Comparison of ENCODE assay signal across 16 cellular contexts in genomic region chr11:64724863-64725535, GRCh38. TPM values are rescaled to one million over a fixed set of nuclear protein-coding genes. Genes with fewer than 3 reads are reported as not detected.
A peak's percentile ranks its signal among the peaks of the same experiment; 100 is the strongest.
DNase-seq lines count a peak whose midpoint lies in the region; ATAC-seq, FAIRE-seq and TF ChIP-seq lines count a peak whose summit lies in the region.
"Had no signal": no experiment of that assay in that cellular context is flagged by ENCODE, and none has a peak within 500 bp of the region (broad histone marks: within the 10 kb centered on the region; RNA-seq: fewer than 3 reads in every experiment).

No MANE protein-coding gene starts in this region.

- no peak overlapping the region for H3K27ac Mint-ChIP-seq in type B pancreatic cell
- H3K27ac Mint-ChIP-seq: activated CD4-positive, alpha-beta memory T cell treated with anti-CD3 and anti-CD28 coated beads, Interleukin-2, amount 10 ng/mL, durations not matched to agents 7 days and 5 days had no signal

- TF ChIP-seq CTCF in K562 (IDR thresholded peaks at IDR 0.05 in 2 of 3, conservative IDR thresholded peaks at IDR 0.05 in 1 of 3; ENCODE audit: insufficient read depth in 2 of 3, low read depth in 1 of 3, low read length in 3 of 3) (no peak), liver (IDR thresholded peaks at IDR 0.05; ENCODE audit: low read depth, low read length, missing input control) (no peak), type B pancreatic cell (conservative IDR thresholded peaks at IDR 0.05) (no peak)

- H3K27ac ChIP-seq in K562 (ENCODE audit: extremely low read depth, low read depth, low read length) (no peak overlapping the region), liver (ENCODE audit: low read depth in 1 of 2, low read length in 2 of 2) (no peak overlapping the region), SJCRH30 (no peak overlapping the region)
- H3K27ac ChIP-seq: lower lobe of right lung had no signal

- peak overlapping the region; percentile 43 for H3K4me3 Mint-ChIP-seq in type B pancreatic cell
- H3K4me3 Mint-ChIP-seq: activated CD4-positive, alpha-beta memory T cell treated with anti-CD3 and anti-CD28 coated beads, Interleukin-2, amount 10 ng/mL, durations not matched to agents 7 days and 5 days had no signal

- H3K9me3 ChIP-seq in K562 (replicated peaks; ENCODE audit: control insufficient read depth, insufficient read depth, low read depth, low read length) (no peaks in the 10 kb centered on the region), liver (ENCODE audit: control insufficient read depth in 4 of 4, low read length in 3 of 4) (no peaks in the 10 kb centered on the region), SJCRH30 (replicated peaks) (no peaks in the 10 kb centered on the region)
- H3K9me3 ChIP-seq: lower lobe of right lung had no signal

- H3K4me2 ChIP-seq in K562 (ENCODE audit: insufficient read depth, low read length): no peak overlapping the region
- H3K4me2 ChIP-seq: smooth muscle cell had no signal

- BruUV-seq in K562 (replicated peaks; lab: Mats Ljungman, UMichigan): no TSS peak

- no peak for FAIRE-seq in K562 (lab: Jason Lieb, UNC)

- TF ChIP-seq RAD21 in K562 (CRISPR knock-in tag; conservative IDR thresholded peaks at IDR 0.05 in 1 of 2, IDR thresholded peaks at IDR 0.05 in 1 of 2) (no peak), liver (IDR thresholded peaks at IDR 0.05) (no peak)

- intact Hi-C loops in K562 (cut with micrococcal nuclease) (loop anchor here (10.0 kb wide), 1 partner anchor 70 kb away; no protein-coding TSS in a partner anchor), Right ventricle myocardium inferior (cut with DNase I) (loop anchor here (10.0 kb wide), 1 partner anchor 280 kb away; no protein-coding TSS in a partner anchor)

- H2AFZ ChIP-seq in K562 (ENCODE audit: low read depth, low read length): no peak overlapping the region

- ATAC-seq in K562 (no peak), Right ventricle myocardium inferior (no peak), GM18861 (IDR thresholded peaks at IDR 0.05; ENCODE audit: unreplicated experiment) (no peak)
- ATAC-seq: lower lobe of right lung had no signal

- H4K20me1 ChIP-seq in K562 (replicated peaks; ENCODE audit: control insufficient read depth, insufficient read depth, low read length): peaks cover 2% of the 10 kb centered on the region; the same call in 1 of the 2 replicates

- H3K4me3 ChIP-seq in K562 (no peak overlapping the region), liver (ENCODE audit: low read depth in 1 of 3, low read length in 3 of 3) (no peak overlapping the region), SJCRH30 (no peak overlapping the region)
- H3K4me3 ChIP-seq: lower lobe of right lung, smooth muscle cell had no signal

- CTCF ChIA-PET in K562 (lab: Yijun Ruan, JAX; ENCODE audit: low intra/inter-chr PET ratio): interaction anchor here (0.6 kb wide), 1 partner anchor 312 kb away, joined by 3 read pairs; no protein-coding TSS in a partner anchor

- peak; percentile 60 for DNase-seq in activated effector memory CD4-positive, alpha-beta T cell treated with anti-CD3 and anti-CD28 coated beads, Interleukin-2, amount 50 U/mL, for 16 hours
- DNase-seq in activated effector memory CD4-positive, alpha-beta T cell treated with Interleukin-2 at 50 U/mL for 16 hours: no peak
- DNase-seq in K562 (ENCODE audit: extremely low read depth in 1 of 4, low spot score in 3 of 4) (no peak), type B pancreatic cell (ENCODE audit: extremely low spot score, unreplicated experiment) (no peak), SJCRH30 (no peak), Right ventricle myocardium inferior (ENCODE audit: missing footprints) (no peak)
- DNase-seq: activated CD4-positive, alpha-beta memory T cell treated with anti-CD3 and anti-CD28 coated beads, Interleukin-2, amount 10 ng/mL, durations not matched to agents 7 days and 5 days; COR-L47; GDM1; lower lobe of right lung; NCI-H1105; NK-92 treated with Interleukin-12 subunit alpha and Interleukin-12 subunit beta, amount 100 ng/mL, for 24 hours; SIG-M5 had no signal

- no peaks in the 10 kb centered on the region for H3K79me2 ChIP-seq in K562 (ENCODE audit: control insufficient read depth, insufficient read depth, low read length)

- H3K27me3 ChIP-seq in K562 (ENCODE audit: control insufficient read depth in 2 of 2, insufficient read depth in 2 of 2, low read length in 2 of 2) (peaks cover 0 to 14% of the 10 kb centered on the region in 2 experiments; a peak in 3 of 5 replicates), liver (ENCODE audit: control insufficient read depth in 4 of 4, insufficient read depth in 4 of 4, low read length in 3 of 4) (peaks cover 0 to 2% (median under 1%) of the 10 kb centered on the region in 4 donors), SJCRH30 (no peaks in the 10 kb centered on the region)

- H3K9ac ChIP-seq in K562 (ENCODE audit: insufficient read depth in 1 of 2, low read depth in 2 of 2, low read length in 2 of 2): no peak overlapping the region
- no peak overlapping the region for H3K9ac ChIP-seq in liver (ENCODE audit: low read depth in 1 of 2, low read length in 2 of 2)

- H3K36me3 Mint-ChIP-seq in type B pancreatic cell: no peaks in the 10 kb centered on the region

- POLR2A ChIA-PET in K562 (lab: Yijun Ruan, JAX): interaction anchor here (0.5 to 0.6 kb wide), 3 partner anchors 13 to 182 kb away, joined by 3 to 4 read pairs (median 3); no protein-coding TSS in a partner anchor

- no peaks in the 10 kb centered on the region for H3K9me1 ChIP-seq in K562 (ENCODE audit: control insufficient read depth, insufficient read depth, low read length)

- in situ Hi-C loops in K562 (cut with MboI): no loop called here

- no peaks in the 10 kb centered on the region for H3K9me3 Mint-ChIP-seq in type B pancreatic cell
- H3K9me3 Mint-ChIP-seq: activated CD4-positive, alpha-beta memory T cell treated with anti-CD3 and anti-CD28 coated beads, Interleukin-2, amount 10 ng/mL, durations not matched to agents 7 days and 5 days had no signal

- no peak for TF ChIP-seq EP300 in K562 (IDR thresholded peaks at IDR 0.05; ENCODE audit: low read length)

- peaks cover 58% of the 10 kb centered on the region for H3K27me3 Mint-ChIP-seq in type B pancreatic cell

- peaks cover 0 to 26% of the 10 kb centered on the region in 2 experiments; a peak in 4 of 5 replicates for H3K4me1 ChIP-seq in K562 (replicated peaks in 1 of 2; ENCODE audit: control insufficient read depth in 2 of 2, insufficient read depth in 2 of 2, low read length in 2 of 2)
- H3K4me1 ChIP-seq in liver (ENCODE audit: control insufficient read depth in 4 of 4, insufficient read depth in 4 of 4, low read length in 3 of 4): peaks cover 14 to 43% (median 41%) of the 10 kb centered on the region in 4 donors
- H3K4me1 ChIP-seq in SJCRH30: no peaks in the 10 kb centered on the region

- TF ChIP-seq POLR2A in K562 (conservative IDR thresholded peaks at IDR 0.05): no peak

- WGBS in K562 (ENCODE audit: insufficient coverage, low coverage, missing lambda C conversion rate): 14% methylated on average over 7 of the region's 7 CpGs
- 41% methylated on average over 7 of the region's 7 CpGs for WGBS in liver

- H3K4me1 Mint-ChIP-seq in type B pancreatic cell (ENCODE audit: unreplicated experiment): peaks cover 18% of the 10 kb centered on the region

- H3K36me3 ChIP-seq in K562 (ENCODE audit: control insufficient read depth, insufficient read depth, low read length): no peaks in the 10 kb centered on the region
- H3K36me3 ChIP-seq in liver (ENCODE audit: control insufficient read depth in 4 of 4, insufficient read depth in 3 of 4, low read depth in 1 of 4, low read length in 3 of 4): no peaks in the 10 kb centered on the region
- no peaks in the 10 kb centered on the region for H3K36me3 ChIP-seq in SJCRH30

RNA-seq across cellular contexts. Expression of gene NRXN2, which starts 2.0 kb away (rescaled TPM):
- total RNA-seq in K562 (2011; cell fraction: chromatin; rRNA removed; ENCODE audit: low replicate concordance): 0.81 and 1.7 TPM in 2 replicates
- total RNA-seq in K562 (2011; cell fraction: nucleolus; rRNA removed): 2.2 and 2.4 TPM in 2 replicates
- total RNA-seq in K562 (2011; cell fraction: nucleoplasm; rRNA removed): 1.5 and 2.8 TPM in 2 replicates
- total RNA-seq in K562 (2014; rRNA removed) (0.45 and 0.53 TPM in 2 replicates), K562 (2014; rRNA removed; fragmentation: Illumina TruSeq; extraction: Trizol) (not detected in 2 replicates), K562 (2015; rRNA removed; fragmentation: Illumina TruSeq; extraction: Trizol) (0.11 TPM in 1 of 2 replicates, not detected in the other), K562 (2021) (0.47 and 0.69 TPM in 2 replicates), liver (under 1 TPM; 0.17 to 0.79 TPM), type B pancreatic cell (ENCODE audit: low replicate concordance) (12.7 and 22.1 TPM in 2 replicates), Right ventricle myocardium inferior (1.9 TPM)
- polyA plus RNA-seq in K562 (2011; rRNA removed) (0.15 and 0.18 TPM in 2 replicates), K562 (2014; fragmentation: Illumina TruSeq; extraction: Trizol) (0.07 and 0.08 TPM in 2 replicates), K562 (2014; fragmentation: Nextera tagmentation; extraction: Ambion mirVana) (not detected), K562 (2014; rRNA removed) (0.12 TPM in 1 of 2 replicates, not detected in the other), liver (1 to 10 TPM; 2.1 to 2.8 TPM)
- polyA plus RNA-seq in K562 (2011; cell fraction: cytosol; rRNA removed): 0.09 and 1.3 TPM in 2 replicates
- polyA plus RNA-seq in K562 (2011; cell fraction: nucleus; rRNA removed): 0.70 and 0.88 TPM in 2 replicates
- 0.33 and 0.36 TPM in 2 replicates for polyA plus RNA-seq in K562 (2012)
- 0.09 and 0.53 TPM in 2 replicates for polyA minus RNA-seq in K562 (2011; rRNA and poly(A)+ RNA removed)
- 3.1 TPM in 1 of 2 replicates, not detected in the other for polyA minus RNA-seq in K562 (2011; cell fraction: cytosol; rRNA and poly(A)+ RNA removed)
- 1.3 and 1.7 TPM in 2 replicates for polyA minus RNA-seq in K562 (2011; cell fraction: nucleus; rRNA and poly(A)+ RNA removed)
- 0.08 and 0.51 TPM in 2 replicates for total RNA-seq in SJCRH30 (2014; rRNA removed; shearing (Covaris generic))

RNA-seq across cellular contexts. Expression of gene RASGRP2, which starts 18.9 kb away (rescaled TPM):
- total RNA-seq in K562 (2011; cell fraction: chromatin; rRNA removed; ENCODE audit: low replicate concordance): 26.8 and 84.8 TPM in 2 replicates
- total RNA-seq in K562 (2011; cell fraction: nucleolus; rRNA removed): 33.2 and 45.9 TPM in 2 replicates
- total RNA-seq in K562 (2011; cell fraction: nucleoplasm; rRNA removed): 30.1 and 31.5 TPM in 2 replicates
- total RNA-seq in K562 (2014; rRNA removed): 10.8 and 12.3 TPM in 2 replicates
- total RNA-seq in K562 (2014; rRNA removed; fragmentation: Illumina TruSeq; extraction: Trizol): 4.2 and 5.3 TPM in 2 replicates
- 4.1 and 5.0 TPM in 2 replicates for total RNA-seq in K562 (2015; rRNA removed; fragmentation: Illumina TruSeq; extraction: Trizol)
- total RNA-seq in K562 (2021): 14.6 and 15.8 TPM in 2 replicates
- polyA plus RNA-seq in K562 (2011; rRNA removed): 15.7 and 16.6 TPM in 2 replicates
- polyA plus RNA-seq in K562 (2011; cell fraction: cytosol; rRNA removed): 13.8 and 38.4 TPM in 2 replicates
- 53.6 and 109 TPM in 2 replicates for polyA plus RNA-seq in K562 (2011; cell fraction: nucleus; rRNA removed)
- 19.5 and 23.1 TPM in 2 replicates for polyA plus RNA-seq in K562 (2012)
- polyA plus RNA-seq in K562 (2014; fragmentation: Illumina TruSeq; extraction: Trizol): 5.5 and 6.3 TPM in 2 replicates
- polyA plus RNA-seq in K562 (2014; fragmentation: Nextera tagmentation; extraction: Ambion mirVana): 1 to 10 TPM in 1 of 2 experiments, under 1 TPM in 1; 0.87 to 1.1 TPM
- 15.8 and 22.7 TPM in 2 replicates for polyA plus RNA-seq in K562 (2014; rRNA removed)
- polyA minus RNA-seq in K562 (2011; rRNA and poly(A)+ RNA removed): 3.7 and 10.1 TPM in 2 replicates
- 12.1 and 13.2 TPM in 2 replicates for polyA minus RNA-seq in K562 (2011; cell fraction: cytosol; rRNA and poly(A)+ RNA removed)
- polyA minus RNA-seq in K562 (2011; cell fraction: nucleus; rRNA and poly(A)+ RNA removed): 16.0 and 20.5 TPM in 2 replicates
- total RNA-seq in liver: 10 to 100 TPM; 12.1 to 14.9 TPM
- polyA plus RNA-seq in liver: 1 to 10 TPM; 2.7 to 5.2 TPM
- total RNA-seq in type B pancreatic cell (ENCODE audit: low replicate concordance): 3.0 and 11.7 TPM in 2 replicates
- total RNA-seq in SJCRH30 (2014; rRNA removed; shearing (Covaris generic)): 0.42 and 0.46 TPM in 2 replicates
- total RNA-seq in Right ventricle myocardium inferior: 46.8 TPM

RNA-seq across cellular contexts. Expression of gene PYGM, which starts 34.8 kb away (rescaled TPM):
- total RNA-seq in K562 (2011; cell fraction: chromatin; rRNA removed; ENCODE audit: low replicate concordance): 3.2 and 8.8 TPM in 2 replicates
- total RNA-seq in K562 (2011; cell fraction: nucleolus; rRNA removed): 2.1 and 2.3 TPM in 2 replicates
- 2.2 and 2.8 TPM in 2 replicates for total RNA-seq in K562 (2011; cell fraction: nucleoplasm; rRNA removed)
- total RNA-seq in K562 (2014; rRNA removed) (0.65 and 1.5 TPM in 2 replicates), K562 (2014; rRNA removed; fragmentation: Illumina TruSeq; extraction: Trizol) (0.29 and 0.32 TPM in 2 replicates), K562 (2015; rRNA removed; fragmentation: Illumina TruSeq; extraction: Trizol) (0.33 and 0.60 TPM in 2 replicates), K562 (2021) (0.69 and 1.2 TPM in 2 replicates), liver (1 to 10 TPM in 1 of 2 donors, under 1 TPM in 1; 0.23 to 1.3 TPM), type B pancreatic cell (ENCODE audit: low replicate concordance) (2.0 and 239 TPM in 2 replicates), Right ventricle myocardium inferior (179 TPM)
- polyA plus RNA-seq in K562 (2011; rRNA removed) (0.72 and 1.2 TPM in 2 replicates), K562 (2014; fragmentation: Illumina TruSeq; extraction: Trizol) (0.76 and 0.87 TPM in 2 replicates), K562 (2014; fragmentation: Nextera tagmentation; extraction: Ambion mirVana) (under 1 TPM; 0.07 to 0.11 TPM), K562 (2014; rRNA removed) (0.55 and 0.68 TPM in 2 replicates), liver (under 1 TPM; 0.26 to 0.32 TPM)
- 0.59 and 1.3 TPM in 2 replicates for polyA plus RNA-seq in K562 (2011; cell fraction: cytosol; rRNA removed)
- polyA plus RNA-seq in K562 (2011; cell fraction: nucleus; rRNA removed): 1.7 and 3.2 TPM in 2 replicates
- 0.68 and 0.82 TPM in 2 replicates for polyA plus RNA-seq in K562 (2012)
- polyA minus RNA-seq in K562 (2011; rRNA and poly(A)+ RNA removed): 0.42 and 0.53 TPM in 2 replicates
- polyA minus RNA-seq in K562 (2011; cell fraction: cytosol; rRNA and poly(A)+ RNA removed): 2.1 and 3.9 TPM in 2 replicates
- polyA minus RNA-seq in K562 (2011; cell fraction: nucleus; rRNA and poly(A)+ RNA removed): 0.78 and 2.2 TPM in 2 replicates
- total RNA-seq in SJCRH30 (2014; rRNA removed; shearing (Covaris generic)): 7.0 and 8.0 TPM in 2 replicates

RNA-seq across cellular contexts. Expression of gene SF1, which starts 53.3 kb away (rescaled TPM):
- 535 and 698 TPM in 2 replicates for total RNA-seq in K562 (2011; cell fraction: chromatin; rRNA removed; ENCODE audit: low replicate concordance)
- total RNA-seq in K562 (2011; cell fraction: nucleolus; rRNA removed): 252 and 253 TPM in 2 replicates
- total RNA-seq in K562 (2011; cell fraction: nucleoplasm; rRNA removed): 451 and 617 TPM in 2 replicates
- 141 and 158 TPM in 2 replicates for total RNA-seq in K562 (2014; rRNA removed)
- total RNA-seq in K562 (2014; rRNA removed; fragmentation: Illumina TruSeq; extraction: Trizol): 111 and 122 TPM in 2 replicates
- 78.3 and 84.0 TPM in 2 replicates for total RNA-seq in K562 (2015; rRNA removed; fragmentation: Illumina TruSeq; extraction: Trizol)
- total RNA-seq in K562 (2021): 295 and 334 TPM in 2 replicates
- 64.3 and 88.2 TPM in 2 replicates for polyA plus RNA-seq in K562 (2011; rRNA removed)
- polyA plus RNA-seq in K562 (2011; cell fraction: cytosol; rRNA removed): 38.0 and 43.0 TPM in 2 replicates
- 224 and 275 TPM in 2 replicates for polyA plus RNA-seq in K562 (2011; cell fraction: nucleus; rRNA removed)
- polyA plus RNA-seq in K562 (2012): 197 and 225 TPM in 2 replicates
- 207 and 244 TPM in 2 replicates for polyA plus RNA-seq in K562 (2014; fragmentation: Illumina TruSeq; extraction: Trizol)
- 10 to 100 TPM; 13.1 to 14.0 TPM for polyA plus RNA-seq in K562 (2014; fragmentation: Nextera tagmentation; extraction: Ambion mirVana)
- polyA plus RNA-seq in K562 (2014; rRNA removed): 123 and 131 TPM in 2 replicates
- polyA minus RNA-seq in K562 (2011; rRNA and poly(A)+ RNA removed): 94.0 and 130 TPM in 2 replicates
- polyA minus RNA-seq in K562 (2011; cell fraction: cytosol; rRNA and poly(A)+ RNA removed): 61.7 and 83.6 TPM in 2 replicates
- polyA minus RNA-seq in K562 (2011; cell fraction: nucleus; rRNA and poly(A)+ RNA removed): 141 and 236 TPM in 2 replicates
- 100 to 1,000 TPM in 1 of 2 donors, 10 to 100 TPM in 1; 46.2 to 135 TPM for total RNA-seq in liver
- polyA plus RNA-seq in liver: 10 to 100 TPM; 44.9 to 54.0 TPM
- 315 and 450 TPM in 2 replicates for total RNA-seq in type B pancreatic cell (ENCODE audit: low replicate concordance)
- total RNA-seq in SJCRH30 (2014; rRNA removed; shearing (Covaris generic)): 113 and 117 TPM in 2 replicates
- total RNA-seq in Right ventricle myocardium inferior: 172 TPM
